ENCODE assay signal across 9 cellular contexts in genomic region chr1:192579319-192579738, GRCh38. TPM values are rescaled to one million over a fixed set of nuclear protein-coding genes. Genes with fewer than 3 reads are reported as not detected.
DNase-seq lines count a peak whose midpoint lies in the region; ATAC-seq and TF ChIP-seq lines count a peak whose summit lies in the region.
"Had no signal": no experiment of that assay in that cellular context is flagged by ENCODE, and none has a peak within 500 bp of the region (broad histone marks: within the 10 kb centered on the region; RNA-seq: fewer than 3 reads in every experiment).

No MANE protein-coding gene starts in this region.

- peaks cover 46% of the 10 kb centered on the region for H3K79me2 ChIP-seq in KMS-11 (ENCODE audit: insufficient read depth, low read depth)
- peaks cover 24% of the 10 kb centered on the region for H3K79me2 ChIP-seq in smooth muscle cell (ENCODE audit: low read depth)

- H3K4me3 ChIP-seq in KMS-11 (IDR thresholded peaks at IDR 0.05; ENCODE audit: insufficient read depth, low read depth, low read length) (peak overlapping the region; percentile 66), smooth muscle cell (peak overlapping the region; percentile 42), heart left ventricle (peak overlapping the region in 1 of 12 donors; percentile 45)

- H2AFZ ChIP-seq in KMS-11 (ENCODE audit: low read depth): no peak overlapping the region
- no peak overlapping the region for H2AFZ ChIP-seq in smooth muscle cell (ENCODE audit: low read depth)

- TF ChIP-seq CTCF in KMS-11 (conservative IDR thresholded peaks at IDR 0.05; ENCODE audit: low read depth, low read length) (no peak; the same call in 1 of the 2 replicates), smooth muscle cell (IDR thresholded peaks at IDR 0.05; ENCODE audit: borderline replicate concordance, insufficient read depth, poor library complexity, severe bottlenecking) (no peak), heart left ventricle (IDR thresholded peaks at IDR 0.05) (no peak)

- H3K4me1 Mint-ChIP-seq in dendritic cell treated with granulocyte-macrophage colony-stimulating factor and Interleukin-4, amounts not matched to agents 40 ng/mL and 50 ng/mL, for 4 days (ENCODE audit: low read depth): peaks cover 8% of the 10 kb centered on the region

- H3K4me3 Mint-ChIP-seq in dendritic cell treated with granulocyte-macrophage colony-stimulating factor and Interleukin-4, amounts not matched to agents 40 ng/mL and 50 ng/mL, for 4 days: peak overlapping the region; percentile 24

- H3K9me3 ChIP-seq in smooth muscle cell (replicated peaks; ENCODE audit: low read depth): no peaks in the 10 kb centered on the region
- H3K9me3 ChIP-seq in heart left ventricle: no peaks in the 10 kb centered on the region

- no peaks in the 10 kb centered on the region for H3K27me3 Mint-ChIP-seq in dendritic cell treated with granulocyte-macrophage colony-stimulating factor and Interleukin-4, amounts not matched to agents 40 ng/mL and 50 ng/mL, for 4 days

- in situ Hi-C loops in GM18951 (cut with MboI; ENCODE audit: low sequenced_read_pairs, unreplicated experiment): no loop called here

- H3K36me3 Mint-ChIP-seq in dendritic cell treated with granulocyte-macrophage colony-stimulating factor and Interleukin-4, amounts not matched to agents 40 ng/mL and 50 ng/mL, for 4 days (ENCODE audit: low read depth): no peaks in the 10 kb centered on the region

- DNase-seq in smooth muscle cell (lab: John Stamatoyannopoulos, UW; ENCODE audit: unreplicated experiment) (no peak), cerebellum (ENCODE audit: low spot score) (no peak), heart left ventricle (no peak), HK-2 (ENCODE audit: unreplicated experiment) (no peak)

- peaks cover 60% of the 10 kb centered on the region for H3K4me1 ChIP-seq in KMS-11 (ENCODE audit: low read depth, poor library complexity, severe bottlenecking)
- peaks cover 24% of the 10 kb centered on the region for H3K4me1 ChIP-seq in smooth muscle cell (ENCODE audit: low read depth)
- H3K4me1 ChIP-seq in heart left ventricle: peaks cover 0 to 10% (median 0%) of the 10 kb centered on the region in 12 donors

- H3K27me3 ChIP-seq in KMS-11 (ENCODE audit: insufficient read depth, low read depth) (no peaks in the 10 kb centered on the region), smooth muscle cell (ENCODE audit: low read depth) (no peaks in the 10 kb centered on the region), heart left ventricle (no peaks in the 10 kb centered on the region)

- H3K27ac ChIP-seq in KMS-11 (peak overlapping the region; percentile 92), smooth muscle cell (ENCODE audit: low read depth) (peak overlapping the region; percentile 84), heart left ventricle (peak overlapping the region in 1 of 12 donors; percentile 71)

- H3K9ac ChIP-seq in KMS-11 (peak overlapping the region; percentile 94), smooth muscle cell (ENCODE audit: low read depth) (peak overlapping the region; percentile 84)

- 0% methylated on average over 3 of the region's 3 CpGs for WGBS in smooth muscle cell (ENCODE audit: low lambda C conversion rate)
- WGBS in heart left ventricle, 4 donors: 88 to 93% (median 91%) methylated on average over 3 of the region's 3 CpGs

- TF ChIP-seq POLR2A in GM18951 (IDR thresholded peaks at IDR 0.05; ENCODE audit: extremely low read depth, insufficient read depth, insufficient read length): peak; percentile 49
- no peak for TF ChIP-seq POLR2A in heart left ventricle (IDR thresholded peaks at IDR 0.05)

- no peak overlapping the region for H3K27ac Mint-ChIP-seq in dendritic cell treated with granulocyte-macrophage colony-stimulating factor and Interleukin-4, amounts not matched to agents 40 ng/mL and 50 ng/mL, for 4 days

- intact Hi-C loops in dendritic cell treated with granulocyte-macrophage colony-stimulating factor and Interleukin-4, amounts not matched to agents 40 ng/mL and 50 ng/mL, for 4 days (cut with micrococcal nuclease): no loop called here
- intact Hi-C loops in heart left ventricle (cut with DNase I): no loop called here

- H4K20me1 ChIP-seq in KMS-11 (ENCODE audit: insufficient read depth) (peaks cover 12% of the 10 kb centered on the region; the same call in 1 of the 2 replicates), smooth muscle cell (ENCODE audit: low read depth) (no peaks in the 10 kb centered on the region)

- no peaks in the 10 kb centered on the region for H3K9me3 Mint-ChIP-seq in dendritic cell treated with granulocyte-macrophage colony-stimulating factor and Interleukin-4, amounts not matched to agents 40 ng/mL and 50 ng/mL, for 4 days

- H3F3A ChIP-seq in smooth muscle cell (ENCODE audit: low read depth): peaks cover 4% of the 10 kb centered on the region

- H3K36me3 ChIP-seq in KMS-11 (ENCODE audit: insufficient read depth) (peaks cover 33% of the 10 kb centered on the region), smooth muscle cell (ENCODE audit: low read depth) (no peaks in the 10 kb centered on the region), heart left ventricle (no peaks in the 10 kb centered on the region)

- peak overlapping the region; percentile 95 for H3K4me2 ChIP-seq in KMS-11
- H3K4me2 ChIP-seq in smooth muscle cell: peak overlapping the region; percentile 81

- ATAC-seq in heart left ventricle: no peak

RNA-seq across cellular contexts. Expression of gene RGS1, which starts 3.8 kb away (rescaled TPM):
- 224 and 333 TPM in 2 replicates for total RNA-seq in smooth muscle cell
- 88.7 and 119 TPM in 2 replicates for polyA plus RNA-seq in smooth muscle cell
- total RNA-seq in cerebellum: 14.8 TPM
- total RNA-seq in heart left ventricle: 10 to 100 TPM in 1 of 9 donors, 1 to 10 TPM in 3, under 1 TPM in 4, not detected in 1; 0.28 to 20.4 (median 0.98) TPM
- polyA plus RNA-seq in heart left ventricle: 1 to 10 TPM in 1 of 2 donors, under 1 TPM in 1; 0.91 to 6.3 TPM
- total RNA-seq: glomerular endothelial cell had no signal

RNA-seq across cellular contexts. Expression of gene RGS13, which starts 56.6 kb away (rescaled TPM):
- total RNA-seq in smooth muscle cell (1.3 TPM in 1 of 2 replicates, not detected in the other), cerebellum (not detected), heart left ventricle (under 1 TPM in 3 of 9 donors, not detected in 6; 0.17 to 0.45 (median 0.19) TPM)
- polyA plus RNA-seq in smooth muscle cell (0.27 and 0.45 TPM in 2 replicates), heart left ventricle (not detected)
- total RNA-seq: glomerular endothelial cell; T-helper 2 cell treated with Interferon-gamma antibody and Interleukin-4, amounts not matched to agents 100 ng/mL and 5 ng/mL, for 36 hours had no signal

Comparison
In these comparisons a context has a peak if more than half of its experiments do, and no peak if none do; other contexts are left out.
1. RNA of gene RGS1, which starts 3.8 kb away (total RNA-seq): 224 to 333 TPM in smooth muscle cell; 14.8 TPM in cerebellum (single experiment) and 0.28 to 20.4 TPM in heart left ventricle; every median in the first group is over 10 times any median in the second.